ENCODE assay signal across 1 cellular context in genomic region chr16:57660715-57661463, GRCh38.
TF ChIP-seq lines count a peak whose summit lies in the region.

No MANE protein-coding gene starts in this region.

TF ChIP-seq in HepG2, 621 proteins besides CTCF, POLR2A, EP300 and RAD21 (continued from another document and continues in another):
- TF ChIP-seq USF2 (IDR thresholded peaks at IDR 0.05; ENCODE audit: low read depth, low read length) (no peak), USF2 (CRISPR knock-in tag; IDR thresholded peaks at IDR 0.05; ENCODE audit: borderline replicate concordance) (no peak), MAX (IDR thresholded peaks at IDR 0.05) (no peak), ZFP37 (CRISPR knock-in tag; IDR thresholded peaks at IDR 0.05; ENCODE audit: borderline replicate concordance) (no peak), ZNF331 (CRISPR knock-in tag; IDR thresholded peaks at IDR 0.05) (no peak), MXD4 (CRISPR knock-in tag; IDR thresholded peaks at IDR 0.05) (no peak), TEF (CRISPR knock-in tag; IDR thresholded peaks at IDR 0.05) (no peak), ZNF629 (CRISPR knock-in tag; conservative IDR thresholded peaks at IDR 0.05) (peak; percentile 51), ZBTB38 (CRISPR knock-in tag; IDR thresholded peaks at IDR 0.05) (no peak; the same call in 1 of the 2 replicates), ZNF746 (CRISPR knock-in tag; IDR thresholded peaks at IDR 0.05) (no peak), ATF2 (CRISPR knock-in tag; IDR thresholded peaks at IDR 0.05) (no peak), ATRX (CRISPR knock-in tag; IDR thresholded peaks at IDR 0.05; ENCODE audit: borderline replicate concordance) (no peak), FOXM1 (CRISPR knock-in tag; IDR thresholded peaks at IDR 0.05) (no peak), MBNL3 (CRISPR knock-in tag; conservative IDR thresholded peaks at IDR 0.05) (no peak), JDP2 (CRISPR knock-in tag; IDR thresholded peaks at IDR 0.05; ENCODE audit: borderline replicate concordance) (no peak), MTA1 (CRISPR knock-in tag; IDR thresholded peaks at IDR 0.05; ENCODE audit: borderline replicate concordance) (peak; percentile 23; the same call in 1 of the 2 replicates), TCF7L2 (IDR thresholded peaks at IDR 0.05; ENCODE audit: low read depth, low read length) (no peak), TOPORS (CRISPR knock-in tag; IDR thresholded peaks at IDR 0.05) (no peak), ZMAT5 (CRISPR knock-in tag; IDR thresholded peaks at IDR 0.05; ENCODE audit: borderline replicate concordance, low read depth) (no peak), ZNF263 (CRISPR knock-in tag; IDR thresholded peaks at IDR 0.05) (0 out of 2 replicates have a peak, but pooled peaks have one; percentile 15), ZC3H13 (CRISPR knock-in tag; IDR thresholded peaks at IDR 0.05) (no peak), RBAK (CRISPR knock-in tag; IDR thresholded peaks at IDR 0.05) (no peak), ZNF720 (CRISPR knock-in tag; IDR thresholded peaks at IDR 0.05) (no peak), ZNF510 (CRISPR knock-in tag; IDR thresholded peaks at IDR 0.05; ENCODE audit: low read depth) (0 out of 2 replicates have a peak, but pooled peaks have one; percentile 19), HOXA9 (CRISPR knock-in tag; IDR thresholded peaks at IDR 0.05; ENCODE audit: borderline replicate concordance) (no peak), MAF1 (CRISPR knock-in tag; IDR thresholded peaks at IDR 0.05; ENCODE audit: borderline replicate concordance) (no peak), PAWR (CRISPR knock-in tag; IDR thresholded peaks at IDR 0.05; ENCODE audit: borderline replicate concordance) (no peak), ZNF138 (CRISPR knock-in tag; IDR thresholded peaks at IDR 0.05; ENCODE audit: low read depth) (no peak), GATAD1 (CRISPR knock-in tag; IDR thresholded peaks at IDR 0.05) (no peak), ZBTB37 (CRISPR knock-in tag; IDR thresholded peaks at IDR 0.05) (no peak), XBP1 (CRISPR knock-in tag; IDR thresholded peaks at IDR 0.05) (no peak), TRIM24 (CRISPR knock-in tag; IDR thresholded peaks at IDR 0.05) (no peak), SPEN (CRISPR knock-in tag; IDR thresholded peaks at IDR 0.05; ENCODE audit: low read depth) (peak; percentile 80; the same call in 1 of the 2 replicates), BRCA1 (CRISPR knock-in tag; IDR thresholded peaks at IDR 0.05) (no peak), SIN3A (IDR thresholded peaks at IDR 0.05; ENCODE audit: borderline replicate concordance, low read depth, low read length) (no peak), E2F2 (CRISPR knock-in tag; IDR thresholded peaks at IDR 0.05; ENCODE audit: borderline replicate concordance) (no peak), PAXIP1 (CRISPR knock-in tag; conservative IDR thresholded peaks at IDR 0.05) (peak; percentile 70), ZNF772 (CRISPR knock-in tag; IDR thresholded peaks at IDR 0.05) (no peak), HOXA5 (CRISPR knock-in tag; IDR thresholded peaks at IDR 0.05) (no peak), RAD51 (IDR thresholded peaks at IDR 0.05; ENCODE audit: borderline replicate concordance) (no peak), PHB2 (IDR thresholded peaks at IDR 0.05; ENCODE audit: partially characterized antibody) (no peak), ZNF501 (CRISPR knock-in tag; IDR thresholded peaks at IDR 0.05) (peak; percentile 68), DPF2 (CRISPR knock-in tag; IDR thresholded peaks at IDR 0.05; ENCODE audit: borderline replicate concordance, low read depth) (no peak), SMAD3 (CRISPR knock-in tag; IDR thresholded peaks at IDR 0.05) (no peak), ZNF441 (CRISPR knock-in tag; IDR thresholded peaks at IDR 0.05; ENCODE audit: borderline replicate concordance) (no peak), BRF2 (CRISPR knock-in tag; IDR thresholded peaks at IDR 0.05) (no peak), MBD4 (IDR thresholded peaks at IDR 0.05; ENCODE audit: borderline replicate concordance, low read length) (no peak), HDAC6 (IDR thresholded peaks at IDR 0.05; ENCODE audit: low read depth, low read length) (no peak), ELF1 (CRISPR knock-in tag; IDR thresholded peaks at IDR 0.05) (peak; percentile 85), GMEB2 (CRISPR knock-in tag; IDR thresholded peaks at IDR 0.05; ENCODE audit: low read depth) (no peak), CBX5 (CRISPR knock-in tag; IDR thresholded peaks at IDR 0.05; ENCODE audit: borderline replicate concordance) (no peak), ZNF225 (CRISPR knock-in tag; IDR thresholded peaks at IDR 0.05) (no peak), PHF20 (CRISPR knock-in tag; IDR thresholded peaks at IDR 0.05) (peak; percentile 71), ZNF143 (CRISPR knock-in tag; IDR thresholded peaks at IDR 0.05) (no peak), SALL2 (CRISPR knock-in tag; IDR thresholded peaks at IDR 0.05) (no peak), DMTF1 (CRISPR knock-in tag; IDR thresholded peaks at IDR 0.05) (no peak), ZNF329 (CRISPR knock-in tag; IDR thresholded peaks at IDR 0.05; ENCODE audit: low read depth) (no peak), THYN1 (CRISPR knock-in tag; IDR thresholded peaks at IDR 0.05; ENCODE audit: borderline replicate concordance, low read depth) (no peak), MED1 (CRISPR knock-in tag; IDR thresholded peaks at IDR 0.05) (peak; percentile 67)
